ENCODE assay signal across 1 cellular context in genomic region chr19:1503089-1503924, GRCh38.
A peak's percentile ranks its signal among the peaks of the same experiment; 100 is the strongest.
TF ChIP-seq lines count a peak whose summit lies in the region.

No MANE protein-coding gene starts in this region.

TF ChIP-seq in K562, 482 proteins besides CTCF, POLR2A, EP300 and RAD21 (continued from another document and continues in another):
- TF ChIP-seq HBP1 (CRISPR knock-in tag; IDR thresholded peaks at IDR 0.05) (no peak), CCNT2 (IDR thresholded peaks at IDR 0.05; ENCODE audit: borderline replicate concordance, extremely low read depth, insufficient read length, low read depth, low read length) (peak; percentile 55), ZBTB9 (CRISPR knock-in tag; IDR thresholded peaks at IDR 0.05) (no peak), MTA1 (IDR thresholded peaks at IDR 0.05; ENCODE audit: borderline replicate concordance) (no peak), TAF7 (tag; IDR thresholded peaks at IDR 0.05) (peak; percentile 15; the same call in 1 of the 2 replicates), CREB5 (CRISPR knock-in tag; IDR thresholded peaks at IDR 0.05) (no peak), PHF21A (IDR thresholded peaks at IDR 0.05; ENCODE audit: borderline replicate concordance, low read depth) (0 out of 2 replicates have a peak, but pooled peaks have one; percentile 4), PRPF4 (IDR thresholded peaks at IDR 0.05; ENCODE audit: insufficient read depth, low read depth, low read length, poor library complexity, severe bottlenecking) (no peak), ETV1 (tag; conservative IDR thresholded peaks at IDR 0.05; ENCODE audit: low read depth) (peak; percentile 46), ZNF609 (CRISPR knock-in tag; IDR thresholded peaks at IDR 0.05; ENCODE audit: borderline replicate concordance) (no peak), PTBP1 (IDR thresholded peaks at IDR 0.05; ENCODE audit: low read depth, low read length) (no peak), CHD2 (IDR thresholded peaks at IDR 0.05; ENCODE audit: low read depth, low read length) (peak; percentile 27; the same call in 1 of the 2 replicates), TFAP4 (CRISPR knock-in tag; IDR thresholded peaks at IDR 0.05; ENCODE audit: borderline replicate concordance) (peak; percentile 89), PTTG1 (tag; IDR thresholded peaks at IDR 0.05; ENCODE audit: low read depth) (no peak), SP2 (IDR thresholded peaks at IDR 0.05; ENCODE audit: extremely low read depth, low read depth, low read length, poor library complexity, severe bottlenecking) (no peak), RUNX1 (IDR thresholded peaks at IDR 0.05; ENCODE audit: low read depth) (0 out of 2 replicates have a peak, but pooled peaks have one; percentile 15), NFRKB (IDR thresholded peaks at IDR 0.05; ENCODE audit: low read depth) (no peak), NKRF (IDR thresholded peaks at IDR 0.05; ENCODE audit: borderline replicate concordance) (0 out of 2 replicates have a peak, but pooled peaks have one; percentile 29), RAD51 (IDR thresholded peaks at IDR 0.05; ENCODE audit: borderline replicate concordance, low read depth) (peak; percentile 48; the same call in 1 of the 2 replicates), C11orf30 (IDR thresholded peaks at IDR 0.05; ENCODE audit: low read depth) (no peak), ZNF280A (IDR thresholded peaks at IDR 0.05; ENCODE audit: low read depth, partially characterized antibody) (no peak), ARID1B (IDR thresholded peaks at IDR 0.05) (0 out of 2 replicates have a peak, but pooled peaks have one; percentile 21), ASH1L (IDR thresholded peaks at IDR 0.05; ENCODE audit: borderline replicate concordance, low read depth, partially characterized antibody) (no peak), VEZF1 (CRISPR knock-in tag; IDR thresholded peaks at IDR 0.05) (peak; percentile 61), PPARD (CRISPR knock-in tag; IDR thresholded peaks at IDR 0.05) (no peak), HDAC1 (IDR thresholded peaks at IDR 0.05) (peak in 1 of 2 experiments; percentile 69; a peak in 2 of 4 replicates), CC2D1A (IDR thresholded peaks at IDR 0.05) (no peak), CEBPZ (IDR thresholded peaks at IDR 0.05; ENCODE audit: borderline replicate concordance, low read depth, low read length) (no peak), ZEB2 (IDR thresholded peaks at IDR 0.05) (no peak), DNMT1 (IDR thresholded peaks at IDR 0.05) (no peak), ZNF511 (CRISPR knock-in tag; IDR thresholded peaks at IDR 0.05) (peak; percentile 83; the same call in 1 of the 2 replicates), GATA2 (CRISPR knock-in tag; IDR thresholded peaks at IDR 0.05) (no peak)
